10 cellular contexts compared by ENCODE assay signal in genomic region chr19:49409441-49410029, GRCh38. TPM values are rescaled to one million over a fixed set of nuclear protein-coding genes. Genes with fewer than 3 reads are reported as not detected.
A peak's percentile ranks its signal among the peaks of the same experiment; 100 is the strongest.
DNase-seq lines count a peak whose midpoint lies in the region; TF ChIP-seq lines count a peak whose summit lies in the region.
"Had no signal": no experiment of that assay in that cellular context is flagged by ENCODE, and none has a peak within 500 bp of the region (broad histone marks: within the 10 kb centered on the region; RNA-seq: fewer than 3 reads in every experiment).

No MANE protein-coding gene starts in this region.

- H3K4me3 Mint-ChIP-seq in CD8-positive, alpha-beta memory T cell = peak overlapping the region; percentile 0 to 79 (median 55)

- H3K36me3 Mint-ChIP-seq in CD8-positive, alpha-beta memory T cell = no peaks in the 10 kb centered on the region

- 69 to 78% methylated on average over 5 of the region's 5 CpGs for WGBS in GM23248 (ENCODE audit: low coverage in 1 of 2, low lambda C conversion rate in 2 of 2, missing lambda C conversion rate in 2 of 2), 2 experiments

- H3K36me3 ChIP-seq in CD8-positive, alpha-beta memory T cell (ENCODE audit: insufficient read depth, low read length) = no peaks in the 10 kb centered on the region
- no peaks in the 10 kb centered on the region for H3K36me3 ChIP-seq in GM23248 (ENCODE audit: low read depth)

- H3K4me3 ChIP-seq in CD8-positive, alpha-beta memory T cell (ENCODE audit: low read length) = peak overlapping the region; percentile 5
- H3K4me3 ChIP-seq in HL-60 (replicated peaks; ENCODE audit: insufficient read depth, low read length) (no peak overlapping the region), GM23248 (no peak overlapping the region)

- H3K79me2 ChIP-seq in GM23248 (ENCODE audit: insufficient read depth) = no peaks in the 10 kb centered on the region

- peaks cover 41% of the 10 kb centered on the region for H3K4me1 ChIP-seq in CD8-positive, alpha-beta memory T cell (ENCODE audit: insufficient read depth, low read length)
- no peaks in the 10 kb centered on the region for H3K4me1 ChIP-seq in GM23248 (ENCODE audit: insufficient read depth)

- H3K9me3 Mint-ChIP-seq in CD8-positive, alpha-beta memory T cell = no peaks in the 10 kb centered on the region

- peak overlapping the region; percentile 3 for H3K27ac ChIP-seq in CD8-positive, alpha-beta memory T cell (ENCODE audit: low read depth, low read length)
- peak overlapping the region; percentile 63 for H3K27ac ChIP-seq in HL-60 (replicated peaks)
- H3K27ac ChIP-seq in GM23248 = no peak overlapping the region

- H3K4me1 Mint-ChIP-seq in CD8-positive, alpha-beta memory T cell = peaks cover 36 to 54% (median 50%) of the 10 kb centered on the region in 3 donors

- TF ChIP-seq CTCF in HL-60 (IDR thresholded peaks at IDR 0.05; ENCODE audit: insufficient read depth, low read length) = no peak

- intact Hi-C loops in head of caudate nucleus (cut with DNase I) = no loop called here

- no peaks in the 10 kb centered on the region for H3K9me3 ChIP-seq in CD8-positive, alpha-beta memory T cell (ENCODE audit: low read length)
- H3K9me3 ChIP-seq in GM23248 (ENCODE audit: low read depth) = no peaks in the 10 kb centered on the region

- POLR2A ChIA-PET in CD8-positive, alpha-beta memory T cell (lab: Charles Lee) = interaction anchor here (1.0 kb wide), 1 partner anchor 41 kb away, joined by 3 read pairs; no protein-coding TSS in a partner anchor
- POLR2A ChIA-PET in HEK293T (lab: Yijun Ruan, JAX) = interaction anchor here (1.3 kb wide), 1 partner anchor 42 kb away, joined by 5 read pairs; the partner anchor contains the start of gene PIH1D1

- CTCF ChIA-PET in CD8-positive, alpha-beta memory T cell (lab: Charles Lee) = interaction anchor here (0.9 to 1.5 kb wide), 4 partner anchors 18 to 64 kb away, joined by 3 to 4 read pairs (median 4); partner anchors contain the start of gene FLT3LG
- CTCF ChIA-PET in HEK293T (lab: Yijun Ruan, JAX) = interaction anchor here (0.8 to 1.0 kb wide), 2 partner anchors 10 to 18 kb away, joined by 3 read pairs; no protein-coding TSS in a partner anchor

- H4K20me1 ChIP-seq in GM23248 (ENCODE audit: insufficient read depth) = no peaks in the 10 kb centered on the region

- H3K4me2 ChIP-seq in GM23248 (ENCODE audit: unreplicated experiment) = no peak overlapping the region

- H3K27ac Mint-ChIP-seq in CD8-positive, alpha-beta memory T cell = peak overlapping the region; percentile 63 to 96 (median 82)

- no peak overlapping the region for H2AFZ ChIP-seq in GM23248

- in situ Hi-C loops in GM23248 (cut with MboI) = no loop called here

- H3K9me2 ChIP-seq in GM23248 (ENCODE audit: insufficient read depth) = no peaks in the 10 kb centered on the region

- DNase-seq in CD8-positive, alpha-beta memory T cell = no peak
- DNase-seq in HL-60 (ENCODE audit: low read depth in 1 of 2, low spot score in 1 of 2) (peak in 1 of 2 experiments; percentile 83), SKM-1 treated with dmso at 0.1 percent for 144 hours (lab: John Stamatoyannopoulos, UW; ENCODE audit: unreplicated experiment) (peak; percentile 38), germinal center (ENCODE audit: low spot score) (peak; percentile 52), HEK293T (ENCODE audit: extremely low spot score) (no peak), head of caudate nucleus (no peak), iPS-NIHi7 (ENCODE audit: extremely low spot score) (no peak), GM23248 (no peak)
- DNase-seq: activated gamma-delta T cell treated with Interleukin-2 at 50 U/mL for 16 hours, NCI-H1105 treated with DMSO at 0.1 percent for 48 hours had no signal

- no peaks in the 10 kb centered on the region for H3F3A ChIP-seq in GM23248 (ENCODE audit: insufficient read depth)

- no peak overlapping the region for H3K9ac ChIP-seq in GM23248

- peaks cover 0 to 6% of the 10 kb centered on the region in 2 donors for H3K27me3 Mint-ChIP-seq in CD8-positive, alpha-beta memory T cell

- H3K27me3 ChIP-seq in CD8-positive, alpha-beta memory T cell (ENCODE audit: insufficient read depth, low read length, poor library complexity, severe bottlenecking) = no peaks in the 10 kb centered on the region
- H3K27me3 ChIP-seq in HL-60 (ENCODE audit: insufficient read depth, poor library complexity, severe bottlenecking) (no peaks in the 10 kb centered on the region), GM23248 (replicated peaks; ENCODE audit: insufficient read depth) (no peaks in the 10 kb centered on the region; the same call in 1 of the 2 replicates)

TF ChIP-seq in HEK293T, 16 proteins besides CTCF, POLR2A, EP300 and RAD21:
- no peak for TF ChIP-seq CTBP1 (IDR thresholded peaks at IDR 0.05; ENCODE audit: borderline replicate concordance)
- no peak for TF ChIP-seq SP1 (IDR thresholded peaks at IDR 0.05)
- TF ChIP-seq ELF4 (IDR thresholded peaks at IDR 0.05) = no peak
- TF ChIP-seq FOXA1 (IDR thresholded peaks at IDR 0.05) = no peak
- no peak for TF ChIP-seq BHLHE40 (IDR thresholded peaks at IDR 0.05; ENCODE audit: borderline replicate concordance)
- TF ChIP-seq NFRKB (IDR thresholded peaks at IDR 0.05) = no peak
- no peak for TF ChIP-seq PKNOX1 (IDR thresholded peaks at IDR 0.05)
- TF ChIP-seq TARDBP (IDR thresholded peaks at IDR 0.05) = no peak
- no peak for TF ChIP-seq L3MBTL2 (conservative IDR thresholded peaks at IDR 0.05)
- no peak for TF ChIP-seq ZNF384 (IDR thresholded peaks at IDR 0.05)
- TF ChIP-seq SUZ12 (IDR thresholded peaks at IDR 0.05) = no peak
- TF ChIP-seq HDGF (IDR thresholded peaks at IDR 0.05; ENCODE audit: borderline replicate concordance) = no peak
- TF ChIP-seq ARNT (IDR thresholded peaks at IDR 0.05) = no peak

RNA-seq across cellular contexts. Expression of gene PTH2, which starts 13.7 kb away (rescaled TPM):
- not detected for total RNA-seq in CD8-positive, alpha-beta memory T cell
- polyA plus RNA-seq in CD8-positive, alpha-beta memory T cell = not detected
- total RNA-seq in GM23248 (2014; rRNA removed; shearing (Covaris generic)) = not detected in 2 replicates
- polyA plus RNA-seq in GM23248 (2016; fragmentation: Nextera tagmentation; extraction: Ambion mirVana) = not detected in 2 replicates

RNA-seq across cellular contexts. Expression of gene GFY, which starts 15.7 kb away (rescaled TPM):
- not detected for total RNA-seq in CD8-positive, alpha-beta memory T cell
- not detected for polyA plus RNA-seq in CD8-positive, alpha-beta memory T cell
- not detected in 2 replicates for total RNA-seq in GM23248 (2014; rRNA removed; shearing (Covaris generic))
- polyA plus RNA-seq in GM23248 (2016; fragmentation: Nextera tagmentation; extraction: Ambion mirVana) = not detected in 2 replicates

RNA-seq across cellular contexts. Expression of gene KASH5, which starts 21.5 kb away (rescaled TPM):
- under 1 TPM in 1 of 2 experiments, not detected in 1; 0.31 TPM for total RNA-seq in CD8-positive, alpha-beta memory T cell
- polyA plus RNA-seq in CD8-positive, alpha-beta memory T cell = not detected
- total RNA-seq in GM23248 (2014; rRNA removed; shearing (Covaris generic)) = not detected in 2 replicates
- polyA plus RNA-seq in GM23248 (2016; fragmentation: Nextera tagmentation; extraction: Ambion mirVana) = not detected in 2 replicates

RNA-seq across cellular contexts. Expression of gene SLC17A7, which starts 31.8 kb away (rescaled TPM):
- under 1 TPM; 0.07 to 0.09 TPM for total RNA-seq in CD8-positive, alpha-beta memory T cell
- not detected for polyA plus RNA-seq in CD8-positive, alpha-beta memory T cell
- total RNA-seq in GM23248 (2014; rRNA removed; shearing (Covaris generic)) = not detected in 2 replicates
- not detected in 2 replicates for polyA plus RNA-seq in GM23248 (2016; fragmentation: Nextera tagmentation; extraction: Ambion mirVana)

RNA-seq across cellular contexts. Expression of gene PIH1D1, which starts 42.1 kb away (rescaled TPM):
- total RNA-seq in CD8-positive, alpha-beta memory T cell = 100 to 1,000 TPM; 132 to 138 TPM
- 81.8 TPM for polyA plus RNA-seq in CD8-positive, alpha-beta memory T cell
- total RNA-seq in GM23248 (2014; rRNA removed; shearing (Covaris generic)) = 68.0 and 90.2 TPM in 2 replicates
- 73.5 and 79.9 TPM in 2 replicates for polyA plus RNA-seq in GM23248 (2016; fragmentation: Nextera tagmentation; extraction: Ambion mirVana)

Comparison
In these comparisons a context has a peak if more than half of its experiments do, and no peak if none do; other contexts are left out.
1. DNase-seq: peak in SKM-1 treated with dmso at 0.1 percent for 144 hours (single experiment) and germinal center (single experiment); none in CD8-positive, alpha-beta memory T cell (0 of 5), HEK293T (single experiment), head of caudate nucleus (0 of 42), iPS-NIHi7 (single experiment) and GM23248 (single experiment).